In the genomic region with DNA sequence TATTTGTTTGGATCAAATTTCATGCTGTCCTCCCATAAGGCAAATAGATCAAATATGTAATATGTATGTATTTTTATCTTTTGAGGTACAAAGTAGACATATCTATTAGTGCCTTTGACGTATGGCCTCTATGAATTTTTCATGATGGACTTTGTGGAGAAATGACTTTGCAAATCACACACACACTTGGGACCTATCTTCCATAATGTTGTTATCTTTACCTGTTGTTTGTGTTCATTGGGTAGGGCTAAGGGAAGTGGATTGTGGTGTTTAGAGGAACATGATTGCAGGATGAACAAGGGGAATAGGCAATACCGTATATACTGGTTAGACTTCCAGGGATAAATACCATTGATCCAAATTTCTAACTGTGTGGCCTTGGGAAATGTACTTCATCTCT, we compare ENCODE assay signal across 26 cellular contexts.
DNase-seq lines count a peak whose midpoint lies in the region; ATAC-seq, FAIRE-seq and TF ChIP-seq lines count a peak whose summit lies in the region.
"Had no signal": no experiment of that assay in that cellular context is flagged by ENCODE, and none has a peak within 500 bp of the region (broad histone marks: within the 10 kb centered on the region; RNA-seq: fewer than 3 reads in every experiment).

No MANE protein-coding gene starts in this region.

- peaks cover 8% of the 10 kb centered on the region for H4K20me1 ChIP-seq in GM23248 (ENCODE audit: insufficient read depth)
- H4K20me1 ChIP-seq in astrocyte (ENCODE audit: insufficient read depth, low read length) = peaks cover 50% of the 10 kb centered on the region
- peaks cover 92% of the 10 kb centered on the region for H4K20me1 ChIP-seq in smooth muscle cell (ENCODE audit: low read depth)

- TF ChIP-seq CTCF in astrocyte (IDR thresholded peaks at IDR 0.05; ENCODE audit: insufficient read depth, low read depth, low read length) = no peak
- no peak for TF ChIP-seq CTCF in smooth muscle cell (IDR thresholded peaks at IDR 0.05; ENCODE audit: borderline replicate concordance, insufficient read depth, poor library complexity, severe bottlenecking)
- no peak for TF ChIP-seq CTCF in GM13977 (IDR thresholded peaks at IDR 0.05; ENCODE audit: extremely low read depth, insufficient read depth, missing control alignments)

- H3K27ac Mint-ChIP-seq in astrocyte (ENCODE audit: unreplicated experiment) = peak overlapping the region; percentile 34
- H3K27ac Mint-ChIP-seq: activated naive CD8-positive, alpha-beta T cell; activated T-cell treated with anti-CD3 and anti-CD28 coated beads, Interleukin-2, amount 50 U/mL, for 24 hours; T-helper 1 cell treated with Interleukin-12 subunit alpha and Interleukin-12 subunit beta and Interleukin-4 antibody, amounts not matched to agents 30 μg/mL and 1 μg/mL, for 36 hours had no signal

- H3K4me1 Mint-ChIP-seq in astrocyte (ENCODE audit: low read depth, unreplicated experiment) = peaks cover 42% of the 10 kb centered on the region
- H3K4me1 Mint-ChIP-seq: CD8-positive, alpha-beta memory T cell had no signal

- H3K9me3 Mint-ChIP-seq in astrocyte (ENCODE audit: unreplicated experiment) = no peaks in the 10 kb centered on the region
- H3K9me3 Mint-ChIP-seq: activated T-cell treated with anti-CD3 and anti-CD28 coated beads, Interleukin-2, amount 50 U/mL, for 24 hours; CD8-positive, alpha-beta memory T cell; natural killer cell treated with Interleukin-12 subunit alpha and Interleukin-12 subunit beta and Interleukin-15 and Interleukin-18, amount 100 ng/mL, for 72 hours; T-helper 1 cell treated with Interleukin-12 subunit alpha and Interleukin-12 subunit beta and Interleukin-4 antibody, amounts not matched to agents 30 μg/mL and 1 μg/mL, for 36 hours had no signal

- no peaks in the 10 kb centered on the region for H3K9me2 ChIP-seq in GM23248 (ENCODE audit: insufficient read depth)

- H3K4me3 Mint-ChIP-seq in astrocyte (ENCODE audit: unreplicated experiment) = peak overlapping the region; percentile 17
- H3K4me3 Mint-ChIP-seq: activated naive CD8-positive, alpha-beta T cell; activated T-cell treated with anti-CD3 and anti-CD28 coated beads, Interleukin-2, amount 50 U/mL, for 24 hours; CD8-positive, alpha-beta memory T cell; natural killer cell treated with Interleukin-12 subunit alpha and Interleukin-12 subunit beta and Interleukin-15 and Interleukin-18, amount 100 ng/mL, for 72 hours; T-helper 1 cell treated with Interleukin-12 subunit alpha and Interleukin-12 subunit beta and Interleukin-4 antibody, amounts not matched to agents 30 μg/mL and 1 μg/mL, for 36 hours had no signal

- H3K27me3 ChIP-seq in GM23248 (replicated peaks; ENCODE audit: insufficient read depth) (no peaks in the 10 kb centered on the region), astrocyte (ENCODE audit: insufficient read depth, low read length) (no peaks in the 10 kb centered on the region), smooth muscle cell (ENCODE audit: low read depth) (no peaks in the 10 kb centered on the region)
- H3K27me3 ChIP-seq: testis, uterus had no signal

- H3K9me3 ChIP-seq in GM23248 (ENCODE audit: low read depth) (no peaks in the 10 kb centered on the region), astrocyte (ENCODE audit: insufficient read depth, low read depth, low read length) (no peaks in the 10 kb centered on the region), smooth muscle cell (replicated peaks; ENCODE audit: low read depth) (no peaks in the 10 kb centered on the region)
- H3K9me3 ChIP-seq: testis, uterus had no signal

- no peaks in the 10 kb centered on the region for H3K27me3 Mint-ChIP-seq in astrocyte (ENCODE audit: low read depth, unreplicated experiment)
- H3K27me3 Mint-ChIP-seq: activated naive CD8-positive, alpha-beta T cell; activated T-cell treated with anti-CD3 and anti-CD28 coated beads, Interleukin-2, amount 50 U/mL, for 24 hours; natural killer cell treated with Interleukin-12 subunit alpha and Interleukin-12 subunit beta and Interleukin-15 and Interleukin-18, amount 100 ng/mL, for 72 hours had no signal

- H3F3A ChIP-seq in GM23248 (ENCODE audit: insufficient read depth) (peaks cover 54% of the 10 kb centered on the region), smooth muscle cell (ENCODE audit: low read depth) (peaks cover 58% of the 10 kb centered on the region)

- no peak overlapping the region for H3K9ac ChIP-seq in GM23248
- no peak overlapping the region for H3K9ac ChIP-seq in astrocyte (ENCODE audit: low read length)
- H3K9ac ChIP-seq in smooth muscle cell (ENCODE audit: low read depth) = peak overlapping the region; percentile 15

- H3K4me3 ChIP-seq in GM23248 (no peak overlapping the region), astrocyte (ENCODE audit: insufficient read depth, low read depth, low read length) (no peak overlapping the region), smooth muscle cell (no peak overlapping the region)
- H3K4me3 ChIP-seq: coronary artery, testis, uterus had no signal

- no peak overlapping the region for H2AFZ ChIP-seq in GM23248
- H2AFZ ChIP-seq in astrocyte (ENCODE audit: low read depth, low read length) = no peak overlapping the region
- H2AFZ ChIP-seq in smooth muscle cell (ENCODE audit: low read depth) = no peak overlapping the region

- H3K4me2 ChIP-seq in GM23248 (ENCODE audit: unreplicated experiment) = no peak overlapping the region
- peak overlapping the region; percentile 24 for H3K4me2 ChIP-seq in astrocyte (ENCODE audit: low read length)
- H3K4me2 ChIP-seq in smooth muscle cell = peak overlapping the region; percentile 58

- H3K36me3 ChIP-seq in GM23248 (ENCODE audit: low read depth) (peaks cover 62% of the 10 kb centered on the region), astrocyte (ENCODE audit: insufficient read depth, low read length) (peaks cover 50% of the 10 kb centered on the region), smooth muscle cell (ENCODE audit: low read depth) (peaks cover 19% of the 10 kb centered on the region)
- H3K36me3 ChIP-seq: uterus had no signal

- ATAC-seq in left colon = peak; percentile 58
- no peak for ATAC-seq in HG02763 (IDR thresholded peaks at IDR 0.05; ENCODE audit: unreplicated experiment)
- ATAC-seq: natural killer cell treated with Interleukin-12 subunit alpha and Interleukin-12 subunit beta and Interleukin-15 and Interleukin-18, amount 100 ng/mL, for 72 hours; stimulated activated naive CD8-positive, alpha-beta T cell treated with anti-CD3 and anti-CD28 coated beads, Interleukin-15, Interleukin-2, amounts not matched to agents 100 U/mL and 50 U/mL, for 24 hours had no signal

- in situ Hi-C loops in GM23248 (cut with MboI) = no loop called here
- in situ Hi-C loops in GM13977 (cut with MboI; ENCODE audit: low pct_unique_long_range_greater_than_20kb, low sequenced_read_pairs, unreplicated experiment) = no loop called here

- peak overlapping the region; percentile 63 for H3K27ac ChIP-seq in GM23248
- H3K27ac ChIP-seq in astrocyte (ENCODE audit: low read depth, low read length) = peak overlapping the region; percentile 26
- H3K27ac ChIP-seq in smooth muscle cell (ENCODE audit: low read depth) = peak overlapping the region; percentile 86
- H3K27ac ChIP-seq: coronary artery, RWPE1, testis had no signal

- H3K36me3 Mint-ChIP-seq in astrocyte (ENCODE audit: low read depth, unreplicated experiment) = peaks cover 29% of the 10 kb centered on the region

- 97 to 98% methylated on average over 2 of the region's 2 CpGs for WGBS in GM23248 (ENCODE audit: low coverage in 1 of 2, low lambda C conversion rate in 2 of 2, missing lambda C conversion rate in 2 of 2), 2 experiments
- 88% methylated on average over 2 of the region's 2 CpGs for WGBS in smooth muscle cell (ENCODE audit: low lambda C conversion rate)

- DNase-seq in GM23248 (no peak), astrocyte (ENCODE audit: low read depth) (no peak), left colon (no peak), smooth muscle cell (lab: John Stamatoyannopoulos, UW; ENCODE audit: unreplicated experiment) (no peak), NCI-H2081 (lab: John Stamatoyannopoulos, UW) (no peak), GM13977 (ENCODE audit: low spot score) (no peak)
- DNase-seq: activated effector memory CD4-positive, alpha-beta T cell treated with anti-CD3 and anti-CD28 coated beads, Interleukin-2, amount 50 U/mL, for 16 hours; activated T-cell treated with anti-CD3 and anti-CD28 coated beads, Interleukin-2, amount 50 U/mL, for 24 hours; CD8-positive, alpha-beta memory T cell; DMS153; effector CD8-positive, alpha-beta T cell; H7; head of caudate nucleus; islet precursor cell; NCI-H446 treated with DMSO at 0.1 percent for 48 hours; NCI-H82; stimulated activated naive CD8-positive, alpha-beta T cell treated with anti-CD3 and anti-CD28 coated beads, Interleukin-15, Interleukin-2, amounts not matched to agents 100 U/mL and 50 U/mL, for 24 hours; testis; uterus had no signal

- H3K4me1 ChIP-seq in GM23248 (ENCODE audit: insufficient read depth) (peaks cover 32% of the 10 kb centered on the region), astrocyte (ENCODE audit: insufficient read depth, low read length) (peaks cover 24% of the 10 kb centered on the region), smooth muscle cell (ENCODE audit: low read depth) (peaks cover 8% of the 10 kb centered on the region)
- H3K4me1 ChIP-seq: testis, uterus had no signal

- intact Hi-C loops in left colon (cut with DNase I, micrococcal nuclease) = no loop called here

- H3K79me2 ChIP-seq in GM23248 (ENCODE audit: insufficient read depth) (peaks cover 65% of the 10 kb centered on the region), astrocyte (ENCODE audit: insufficient read depth, low read length) (peaks cover 19% of the 10 kb centered on the region), smooth muscle cell (ENCODE audit: low read depth) (peaks cover 44% of the 10 kb centered on the region)

- no peak for FAIRE-seq in astrocyte (lab: Jason Lieb, UNC)
- FAIRE-seq: G401.6 had no signal

Comparison
In these comparisons a context has a peak if more than half of its experiments do, and no peak if none do; other contexts are left out.
1. H3K27ac ChIP-seq: peak in every context shown above with its lines; median percentile 86 in smooth muscle cell; 63 in GM23248; 26 in astrocyte.